In genomic region chr9:136351868-136352267, GRCh38 we compare ENCODE assay signal across 1 cellular context.
TF ChIP-seq lines count a peak whose summit lies in the region.

No MANE protein-coding gene starts in this region.

TF ChIP-seq in SK-N-SH, 30 proteins besides CTCF, POLR2A, EP300 and RAD21:
- TF ChIP-seq MXI1 (IDR thresholded peaks at IDR 0.05; ENCODE audit: low read depth, low read length) = 0 out of 2 replicates have a peak, but pooled peaks have one; percentile 25
